ENCODE assay signal across 11 cellular contexts in genomic region chr22:38153821-38154562, GRCh38.
A peak's percentile ranks its signal among the peaks of the same experiment; 100 is the strongest.
DNase-seq lines count a peak whose midpoint lies in the region; ATAC-seq and TF ChIP-seq lines count a peak whose summit lies in the region.
"Had no signal": no experiment of that assay in that cellular context is flagged by ENCODE, and none has a peak within 500 bp of the region (broad histone marks: within the 10 kb centered on the region; RNA-seq: fewer than 3 reads in every experiment).

No MANE protein-coding gene starts in this region.

- ATAC-seq in GM21717 (IDR thresholded peaks at IDR 0.05; ENCODE audit: unreplicated experiment) = no peak
- no peak for ATAC-seq in GM18511 (IDR thresholded peaks at IDR 0.05; ENCODE audit: unreplicated experiment)

- no peaks in the 10 kb centered on the region for H3K36me3 ChIP-seq in mucosa of stomach (ENCODE audit: control insufficient read depth, insufficient read depth, low read length)
- H3K36me3 ChIP-seq: ovary had no signal

- H3K9ac ChIP-seq in mucosa of stomach (ENCODE audit: low read length) = peak overlapping the region; percentile 53

- peak; percentile 92 for DNase-seq in DMS 273 (lab: John Stamatoyannopoulos, UW; ENCODE audit: unreplicated experiment)
- DNase-seq in NCI-H524 (lab: John Stamatoyannopoulos, UW) = peak; percentile 97 to 98
- peak; percentile 54 for DNase-seq in coronary artery (ENCODE audit: low spot score)
- no peak for DNase-seq in nephron progenitor cell
- no peak for DNase-seq in activated effector memory CD4-positive, alpha-beta T cell treated with anti-CD3 and anti-CD28 coated beads, Interleukin-2, amount 50 U/mL, for 16 hours
- DNase-seq: HCEC 1CT; stimulated activated CD8-positive, alpha-beta memory T cell treated with anti-CD3 and anti-CD28 coated beads, Interleukin-4, amount 100 ng/mL, for 48 hours had no signal

- H3K27ac ChIP-seq in coronary artery = no peak overlapping the region
- H3K27ac ChIP-seq: ovary had no signal

- H3K27ac Mint-ChIP-seq in nephron progenitor cell = no peak overlapping the region

- H3K4me3 ChIP-seq in coronary artery = no peak overlapping the region
- H3K4me3 ChIP-seq in mucosa of stomach (ENCODE audit: low read length) = no peak overlapping the region
- H3K4me3 ChIP-seq: ovary had no signal

- peaks cover 10% of the 10 kb centered on the region for H3K4me1 ChIP-seq in mucosa of stomach (ENCODE audit: control insufficient read depth, insufficient read depth, low read length)

- H3K9me3 ChIP-seq in mucosa of stomach (ENCODE audit: control insufficient read depth, low read length) = no peaks in the 10 kb centered on the region
- H3K9me3 ChIP-seq: ovary had no signal

- TF ChIP-seq CTCF in coronary artery (IDR thresholded peaks at IDR 0.05) = no peak
- no peak for TF ChIP-seq CTCF in nephron progenitor cell (IDR thresholded peaks at IDR 0.05)

- H3K36me3 Mint-ChIP-seq in nephron progenitor cell (ENCODE audit: low read depth) = no peaks in the 10 kb centered on the region

- no peaks in the 10 kb centered on the region for H3K27me3 Mint-ChIP-seq in nephron progenitor cell (ENCODE audit: low read depth, poor library complexity)

- peaks cover 5% of the 10 kb centered on the region for H3K4me1 Mint-ChIP-seq in nephron progenitor cell

- H3K4me3 Mint-ChIP-seq in nephron progenitor cell = no peak overlapping the region

- H3K27me3 ChIP-seq in mucosa of stomach (ENCODE audit: control insufficient read depth, insufficient read depth, low read length) = no peaks in the 10 kb centered on the region
- H3K27me3 ChIP-seq: ovary had no signal

- peaks cover 5% of the 10 kb centered on the region for H3K9me3 Mint-ChIP-seq in nephron progenitor cell

Comparison
In these comparisons a context has a peak if more than half of its experiments do, and no peak if none do; other contexts are left out.
1. DNase-seq: peak in DMS 273 (single experiment), NCI-H524 (2 of 2) and coronary artery (single experiment); none in nephron progenitor cell (single experiment) and activated effector memory CD4-positive, alpha-beta T cell treated with anti-CD3 and anti-CD28 coated beads, Interleukin-2, amount 50 U/mL, for 16 hours (single experiment).